Comparison of ENCODE assay signal across 22 cellular contexts in the genomic region with DNA sequence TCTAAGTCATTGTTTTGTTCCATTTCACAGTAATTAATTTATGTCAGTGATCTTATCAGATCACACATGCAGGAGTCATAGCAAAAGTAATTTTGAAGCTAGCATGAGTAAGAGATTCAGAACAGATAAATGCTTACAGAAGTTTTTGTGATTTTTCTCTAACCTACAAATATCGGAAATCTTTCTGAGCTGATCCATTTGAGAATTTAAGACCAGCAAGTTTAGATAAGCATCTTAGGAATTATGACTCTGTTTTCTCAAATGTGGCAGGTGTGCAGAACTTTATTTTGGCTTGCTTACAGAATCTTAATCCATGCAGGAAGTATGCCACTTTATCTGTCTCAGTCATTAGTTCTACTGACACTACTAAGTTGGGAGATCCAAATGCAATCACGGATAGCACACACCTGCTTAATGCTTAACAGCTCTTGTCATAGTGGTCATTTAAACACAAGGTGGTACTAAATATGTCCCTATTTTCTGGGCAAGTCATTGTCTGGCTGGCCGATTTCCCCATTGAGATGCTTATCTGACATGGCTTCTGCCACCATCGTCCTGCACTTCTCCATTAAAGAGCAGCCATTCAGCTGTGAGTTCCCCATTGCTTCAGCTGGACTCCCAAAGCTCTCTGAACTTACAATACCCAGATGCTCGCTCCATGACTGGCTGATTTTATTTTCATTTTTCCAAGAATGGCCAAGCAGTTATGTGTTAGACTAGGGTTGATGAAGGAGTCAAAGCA.
DNase-seq lines count a peak whose midpoint lies in the region; TF ChIP-seq lines count a peak whose summit lies in the region.
"Had no signal": no experiment of that assay in that cellular context is flagged by ENCODE, and none has a peak within 500 bp of the region (broad histone marks: within the 10 kb centered on the region; RNA-seq: fewer than 3 reads in every experiment).

No MANE protein-coding gene starts in this region.

- peak overlapping the region; percentile 93 for H3K27ac ChIP-seq in SJCRH30
- H3K27ac ChIP-seq: gastrocnemius medialis, suprapubic skin had no signal

- H3K4me3 ChIP-seq in BE2C (ENCODE audit: low read depth, low read length): peak overlapping the region; percentile 49
- H3K4me3 ChIP-seq in SJCRH30: peak overlapping the region; percentile 16
- H3K4me3 ChIP-seq in HAP-1: no peak overlapping the region
- H3K4me3 ChIP-seq: gastrocnemius medialis, suprapubic skin had no signal

- DNase-seq in BE2C (peak; percentile 39), HT-29 (ENCODE audit: low spot score) (peak; percentile 21), SJCRH30 (peak; percentile 82 to 94), kidney tubule cell (ENCODE audit: low spot score) (peak; percentile 14), HUDEP-2 (lab: John Stamatoyannopoulos, UW; ENCODE audit: unreplicated experiment in 76 of 76) (no peak), HAP-1 (ENCODE audit: low spot score in 2 of 2) (no peak), GM20000 (ENCODE audit: low spot score) (no peak)
- DNase-seq in activated naive CD4-positive, alpha-beta T cell treated with Interleukin-2 at 50 U/mL for 16 hours: no peak
- DNase-seq: activated CD4-positive, alpha-beta T cell treated with anti-CD3 and anti-CD28 coated beads for 1 hour; activated CD8-positive, alpha-beta memory T cell treated with anti-CD3 and anti-CD28 coated beads for 24 hours; activated T-cell treated with anti-CD3 and anti-CD28 coated beads, Interleukin-2, amount 50 U/mL, for 48 hours; CD4-positive, alpha-beta memory T cell; DMS79 treated with DMSO at 0.1 percent for 48 hours; gastrocnemius medialis; KBM-7; kidney glomerular epithelial cell; mesendoderm; MV-4-11; naive thymus-derived CD8-positive, alpha-beta T cell; NCI-H2029; NCI-H446 treated with DMSO at 0.1 percent for 48 hours had no signal

- H3K9me3 ChIP-seq in BE2C (no peaks in the 10 kb centered on the region), SJCRH30 (replicated peaks) (no peaks in the 10 kb centered on the region), HAP-1 (no peaks in the 10 kb centered on the region)
- H3K9me3 ChIP-seq: gastrocnemius medialis, suprapubic skin had no signal

- TF ChIP-seq CTCF in BE2C (IDR thresholded peaks at IDR 0.05; ENCODE audit: low read depth, low read length): no peak
- TF ChIP-seq CTCF in GM20000 (IDR thresholded peaks at IDR 0.05; ENCODE audit: extremely low read depth, missing control alignments): no peak

- H3K4me1 ChIP-seq in BE2C: peaks cover 14% of the 10 kb centered on the region
- peaks cover 34% of the 10 kb centered on the region for H3K4me1 ChIP-seq in SJCRH30
- H3K4me1 ChIP-seq in HAP-1: no peaks in the 10 kb centered on the region
- H3K4me1 ChIP-seq: gastrocnemius medialis, suprapubic skin had no signal

- in situ Hi-C loops in HAP-1 (cut with MboI; ENCODE audit: low sequenced_read_pairs): no loop called here

- H3K27me3 ChIP-seq in BE2C (no peaks in the 10 kb centered on the region), SJCRH30 (no peaks in the 10 kb centered on the region), HAP-1 (ENCODE audit: low read depth) (no peaks in the 10 kb centered on the region)
- H3K27me3 ChIP-seq: gastrocnemius medialis, suprapubic skin had no signal

- no peaks in the 10 kb centered on the region for H3K36me3 ChIP-seq in BE2C
- no peaks in the 10 kb centered on the region for H3K36me3 ChIP-seq in SJCRH30
- H3K36me3 ChIP-seq in HAP-1 (replicated peaks): no peaks in the 10 kb centered on the region
- H3K36me3 ChIP-seq: gastrocnemius medialis, suprapubic skin had no signal

Comparison
In these comparisons a context has a peak if more than half of its experiments do, and no peak if none do; other contexts are left out.
1. DNase-seq: peak in BE2C (single experiment), HT-29 (single experiment), SJCRH30 (2 of 2) and kidney tubule cell (single experiment); none in HUDEP-2 (0 of 76), HAP-1 (0 of 2), activated naive CD4-positive, alpha-beta T cell treated with Interleukin-2 at 50 U/mL for 16 hours (single experiment) and GM20000 (single experiment).